1 cellular context compared by ENCODE assay signal in the genomic region with DNA sequence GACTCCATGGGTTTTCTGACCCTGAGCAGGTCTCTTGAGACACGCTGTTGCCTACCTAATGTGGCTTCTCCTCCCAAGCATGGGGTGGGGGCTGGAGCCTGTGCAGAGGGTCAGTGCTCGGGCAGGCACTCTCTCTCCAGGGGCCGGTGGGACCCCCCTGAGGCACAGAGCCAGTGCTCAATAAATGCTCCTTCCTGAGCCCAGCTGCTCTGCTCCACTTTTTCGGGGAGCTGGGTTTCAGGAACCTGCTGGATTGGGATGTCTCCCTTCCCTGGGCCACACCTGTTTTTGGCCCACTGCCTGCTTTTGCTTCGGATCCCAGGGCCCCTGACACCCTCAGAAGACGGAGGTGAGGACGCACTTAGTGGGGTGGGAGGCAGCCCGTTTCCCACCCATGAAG.
TF ChIP-seq lines count a peak whose summit lies in the region.

No MANE protein-coding gene starts in this region.

TF ChIP-seq in GM23338, 12 proteins besides CTCF, POLR2A, EP300 and RAD21 (continued from another document):
- no peak for TF ChIP-seq CREB1 (CRISPR knock-in tag; IDR thresholded peaks at IDR 0.05; ENCODE audit: low read depth)
- TF ChIP-seq JUNB (IDR thresholded peaks at IDR 0.05; ENCODE audit: unreplicated experiment): no peak
